Comparison of ENCODE assay signal across 18 cellular contexts in genomic region chr4:38280323-38280706, GRCh38.
"Had no signal": no experiment of that assay in that cellular context is flagged by ENCODE, and none has a peak within 500 bp of the region (broad histone marks: within the 10 kb centered on the region; RNA-seq: fewer than 3 reads in every experiment).

No MANE protein-coding gene starts in this region.

- DNase-seq: activated CD4-positive, alpha-beta memory T cell treated with anti-CD3 and anti-CD28 coated beads, Interleukin-2, amount 10 ng/mL, durations not matched to agents 7 days and 5 days; activated CD8-positive, alpha-beta memory T cell treated with anti-CD3 and anti-CD28 coated beads, Interleukin-2, amount 10 ng/mL, durations not matched to agents 7 days and 5 days; activated gamma-delta T cell; activated naive CD4-positive, alpha-beta T cell treated with anti-CD3 and anti-CD28 coated beads, Interleukin-2, amount 50 U/mL, for 16 hours; activated naive CD8-positive, alpha-beta T cell treated with anti-CD3 and anti-CD28 coated beads, Interleukin-2, amount 50 U/mL, for 24 hours; activated T-cell treated with anti-CD3 and anti-CD28 coated beads for 4 hours; effector memory CD4-positive, alpha-beta T cell; immature natural killer cell; stimulated activated CD4-positive, alpha-beta T cell treated with anti-CD3 and anti-CD28 coated beads, Interleukin-12 subunit alpha, Interleukin-12 subunit beta, amount 100 ng/mL, for 4 hours; stimulated activated CD4-positive, alpha-beta T cell treated with anti-CD3 and anti-CD28 coated beads, Interleukin-4, amount 100 ng/mL, for 4 hours; stimulated activated naive CD8-positive, alpha-beta T cell treated with anti-CD3 and anti-CD28 coated beads, Interleukin-15, Interleukin-2, amounts not matched to agents 100 U/mL and 50 U/mL, for 24 hours; substantia nigra; T-cell; tibial artery; uterus had no signal

- H3K27ac ChIP-seq: cardiac muscle cell, foreskin keratinocyte, uterus had no signal

- H3K36me3 ChIP-seq: cardiac muscle cell, prostate gland, tibial artery, uterus had no signal

- H3K4me3 ChIP-seq: cardiac muscle cell, prostate gland, tibial artery, uterus had no signal

- H3K27me3 ChIP-seq: cardiac muscle cell, foreskin keratinocyte, tibial artery, uterus had no signal

- H3K9me3 ChIP-seq: prostate gland, tibial artery, uterus had no signal

- H3K4me1 ChIP-seq: uterus had no signal
